ENCODE assay signal across 19 cellular contexts in the genomic region with DNA sequence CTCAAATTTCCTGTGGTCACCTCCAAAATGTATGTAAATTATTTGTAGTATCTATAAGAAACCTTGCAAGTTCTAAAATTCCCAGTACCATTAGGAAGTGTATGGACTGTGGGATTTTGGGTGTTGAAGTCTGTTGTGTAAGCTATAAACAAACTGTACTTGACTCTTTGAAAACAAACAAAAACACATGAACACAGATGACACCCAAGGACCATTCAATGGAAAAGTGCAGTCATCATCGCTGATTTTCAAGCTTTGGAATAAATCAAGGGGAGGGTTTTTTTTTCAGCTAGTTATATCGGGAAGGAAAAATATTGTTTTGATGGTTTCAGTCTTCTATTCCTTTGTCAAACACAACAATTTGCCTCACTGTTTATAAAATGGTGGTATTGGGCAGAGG. TPM values are rescaled to one million over a fixed set of nuclear protein-coding genes. Genes with fewer than 3 reads are reported as not detected.
A peak's percentile ranks its signal among the peaks of the same experiment; 100 is the strongest.
DNase-seq lines count a peak whose midpoint lies in the region; ATAC-seq, FAIRE-seq and TF ChIP-seq lines count a peak whose summit lies in the region.
"Had no signal": no experiment of that assay in that cellular context is flagged by ENCODE, and none has a peak within 500 bp of the region (broad histone marks: within the 10 kb centered on the region; RNA-seq: fewer than 3 reads in every experiment).

No MANE protein-coding gene starts in this region.

- H3K79me2 ChIP-seq in HepG2 (ENCODE audit: insufficient read depth, low read length) (peaks cover 87% of the 10 kb centered on the region), neural progenitor cell (ENCODE audit: low read depth) (no peaks in the 10 kb centered on the region)

- H3K4me3 ChIP-seq in liver (ENCODE audit: low read depth in 1 of 3, low read length in 3 of 3) (no peak overlapping the region), HepG2 (replicated peaks in 1 of 3; ENCODE audit: insufficient read depth in 1 of 3, low read depth in 2 of 3, low read length in 3 of 3) (no peak overlapping the region), fibroblast of villous mesenchyme (ENCODE audit: low read depth, low read length) (no peak overlapping the region), neural progenitor cell (no peak overlapping the region), MG63 (no peak overlapping the region)

- H3K36me3 ChIP-seq in liver (ENCODE audit: control insufficient read depth in 4 of 4, insufficient read depth in 3 of 4, low read depth in 1 of 4, low read length in 3 of 4) (peaks cover 3 to 28% (median 23%) of the 10 kb centered on the region in 4 donors), HepG2 (replicated peaks in 1 of 2; ENCODE audit: control insufficient read depth in 1 of 2, insufficient read depth in 2 of 2, low read length in 2 of 2) (peaks cover 19 to 63% of the 10 kb centered on the region in 2 experiments), neural progenitor cell (no peaks in the 10 kb centered on the region), MG63 (peaks cover 93% of the 10 kb centered on the region)

- no peak for TF ChIP-seq POLR2A in HepG2 (IDR thresholded peaks at IDR 0.05; ENCODE audit: insufficient read depth in 1 of 2, low read depth in 2 of 2, low read length in 2 of 2)

- no peaks in the 10 kb centered on the region for H3K27me3 ChIP-seq in liver (ENCODE audit: control insufficient read depth in 4 of 4, insufficient read depth in 4 of 4, low read length in 3 of 4)
- no peaks in the 10 kb centered on the region for H3K27me3 ChIP-seq in HepG2 (ENCODE audit: control insufficient read depth in 1 of 2, insufficient read depth in 2 of 2, low read length in 2 of 2)
- no peaks in the 10 kb centered on the region for H3K27me3 ChIP-seq in neural progenitor cell
- H3K27me3 ChIP-seq in MG63, result no peaks in the 10 kb centered on the region

- peak overlapping the region; percentile 31 to 35 for H3K27ac ChIP-seq in liver (ENCODE audit: low read depth in 1 of 2, low read length in 2 of 2)
- no peak overlapping the region for H3K27ac ChIP-seq in HepG2 (ENCODE audit: extremely low read length, insufficient read depth, low read length)
- peak overlapping the region; percentile 78 for H3K27ac ChIP-seq in neural progenitor cell
- H3K27ac ChIP-seq: KMS-11 had no signal

- H3K4me1 Mint-ChIP-seq in neural progenitor cell, result peaks cover 41% of the 10 kb centered on the region

- FAIRE-seq in HepG2 (lab: Jason Lieb, UNC), result no peak
- FAIRE-seq: D721Med, GM19239 had no signal

- BruUV-seq in HepG2 (replicated peaks; lab: Mats Ljungman, UMichigan), result no TSS peak

- no peaks in the 10 kb centered on the region for H3K27me3 Mint-ChIP-seq in neural progenitor cell (ENCODE audit: insufficient read depth, low read depth)
- H3K27me3 Mint-ChIP-seq: CD4-positive, CD25-positive, alpha-beta regulatory T cell; IgD-negative memory B cell had no signal

- ATAC-seq in HepG2, result no peak

- H4K20me1 ChIP-seq in HepG2 (ENCODE audit: insufficient read depth, low read length), result peaks cover 45% of the 10 kb centered on the region
- H4K20me1 ChIP-seq in neural progenitor cell (ENCODE audit: low read depth), result no peaks in the 10 kb centered on the region

- CTCF ChIA-PET in HepG2 (lab: Yijun Ruan, JAX; ENCODE audit: low intra/inter-chr PET ratio, low total read pairs), result no interaction called here

- no peak overlapping the region for H3K27ac Mint-ChIP-seq in neural progenitor cell

- TF ChIP-seq RAD21 in liver (IDR thresholded peaks at IDR 0.05) (no peak), HepG2 (CRISPR knock-in tag; IDR thresholded peaks at IDR 0.05) (no peak)

- WGBS in liver, result 58% methylated on average over 2 of the region's 2 CpGs
- 100% methylated on average over 2 of the region's 2 CpGs for WGBS in HepG2 (ENCODE audit: low lambda C conversion rate)

- H3K4me2 ChIP-seq in HepG2 (ENCODE audit: low read depth, low read length) (no peak overlapping the region), neural progenitor cell (peak overlapping the region; percentile 29)
- H3K4me2 ChIP-seq: KMS-11, SK-N-SH had no signal

- no peak overlapping the region for H3K4me3 Mint-ChIP-seq in neural progenitor cell
- H3K4me3 Mint-ChIP-seq: CD4-positive, CD25-positive, alpha-beta regulatory T cell; IgD-negative memory B cell had no signal

- in situ Hi-C loops in HepG2 (cut with HindIII; ENCODE audit: extremely low pct_ligation_motif_present, low pct_unique_long_range_greater_than_20kb), result no loop called here

- H3K9me3 ChIP-seq in liver (ENCODE audit: control insufficient read depth in 4 of 4, low read length in 3 of 4) (no peaks in the 10 kb centered on the region), HepG2 (ENCODE audit: low read length) (no peaks in the 10 kb centered on the region), neural progenitor cell (ENCODE audit: low read depth) (no peaks in the 10 kb centered on the region), MG63 (no peaks in the 10 kb centered on the region)
- H3K9me3 ChIP-seq: SK-N-SH had no signal

- H3F3A ChIP-seq in neural progenitor cell (ENCODE audit: low read depth), result peaks cover 10% of the 10 kb centered on the region

- intact Hi-C loops in HepG2 (cut with micrococcal nuclease; ENCODE audit: unreplicated experiment), result no loop called here

- DNase-seq in HepG2 (ENCODE audit: low spot score) (no peak), fibroblast of villous mesenchyme (ENCODE audit: low read depth) (peak; percentile 55), neural progenitor cell (ENCODE audit: low spot score) (no peak), NCI-H1105 treated with DMSO at 0.1 percent for 48 hours (lab: John Stamatoyannopoulos, UW) (no peak), NCI-H1092 treated with DMSO at 0.1 percent for 48 hours (lab: John Stamatoyannopoulos, UW) (no peak), MG63 (no peak)
- DNase-seq: CD4-positive, CD25-positive, alpha-beta regulatory T cell; NCI-H1092; NCI-H1436 treated with DMSO at 0.1 percent for 48 hours; NCI-H187 treated with DMSO at 0.1 percent for 48 hours; NCI-H2171 treated with DMSO at 0.1 percent for 48 hours; NCI-H345; NCI-H510A treated with DMSO at 0.1 percent for 48 hours; SK-N-SH had no signal

- POLR2A ChIA-PET in HepG2 (lab: Yijun Ruan, JAX), result no interaction called here

- TF ChIP-seq EP300 in HepG2 (IDR thresholded peaks at IDR 0.05; ENCODE audit: low read depth in 2 of 2, low read length in 2 of 2) (no peak), HepG2 (CRISPR knock-in tag; IDR thresholded peaks at IDR 0.05; ENCODE audit: borderline replicate concordance) (no peak)

- peaks cover 5 to 19% (median 15%) of the 10 kb centered on the region in 4 donors for H3K4me1 ChIP-seq in liver (ENCODE audit: control insufficient read depth in 4 of 4, insufficient read depth in 4 of 4, low read length in 3 of 4)
- peaks cover 83% of the 10 kb centered on the region for H3K4me1 ChIP-seq in HepG2 (ENCODE audit: insufficient read depth, low read length)
- H3K4me1 ChIP-seq in neural progenitor cell, result peaks cover 35% of the 10 kb centered on the region

- H3K36me3 Mint-ChIP-seq in neural progenitor cell, result no peaks in the 10 kb centered on the region

- H2AFZ ChIP-seq in HepG2 (ENCODE audit: low read length), result no peak overlapping the region
- H2AFZ ChIP-seq in neural progenitor cell (replicated peaks), result no peak overlapping the region

- H3K9ac ChIP-seq in liver (ENCODE audit: low read depth in 1 of 2, low read length in 2 of 2) (no peak overlapping the region), HepG2 (ENCODE audit: insufficient read depth, low read depth, low read length) (no peak overlapping the region), neural progenitor cell (no peak overlapping the region)
- H3K9ac ChIP-seq: KMS-11, SK-N-SH had no signal

- no peaks in the 10 kb centered on the region for H3K9me3 Mint-ChIP-seq in neural progenitor cell
- H3K9me3 Mint-ChIP-seq: CD4-positive, CD25-positive, alpha-beta regulatory T cell; IgD-negative memory B cell had no signal

- no peak for TF ChIP-seq CTCF in liver (IDR thresholded peaks at IDR 0.05; ENCODE audit: low read depth, low read length, missing input control)
- no peak for TF ChIP-seq CTCF in HepG2 (CRISPR knock-in tag; IDR thresholded peaks at IDR 0.05)
- no peak for TF ChIP-seq CTCF in fibroblast of villous mesenchyme (IDR thresholded peaks at IDR 0.05; ENCODE audit: insufficient read depth, low read depth, low read length)
- TF ChIP-seq CTCF in neural progenitor cell (IDR thresholded peaks at IDR 0.05), result no peak

TF ChIP-seq in HepG2, 621 proteins besides CTCF, POLR2A, EP300 and RAD21 (continues in another document):
- TF ChIP-seq HMG20B (CRISPR knock-in tag; conservative IDR thresholded peaks at IDR 0.05) (no peak), ZSCAN12 (CRISPR knock-in tag; IDR thresholded peaks at IDR 0.05) (no peak)

RNA-seq across cellular contexts. Expression of a gene that starts 49.6 kb away (rescaled TPM):
- total RNA-seq in liver (10 to 100 TPM; 53.9 to 64.5 TPM), HepG2 (2016; rRNA removed; fragmentation: Illumina TruSeq; extraction: Trizol) (64.5 and 78.9 TPM in 2 replicates), fibroblast of villous mesenchyme (136 and 302 TPM in 2 replicates), neural progenitor cell (ENCODE audit: low replicate concordance) (9.3 and 14.2 TPM in 2 replicates)
- polyA plus RNA-seq in liver (10 to 100 TPM; 21.0 to 37.9 TPM), HepG2 (2011; rRNA removed) (75.7 and 97.1 TPM in 2 replicates)
- 19.2 and 20.4 TPM in 2 replicates for total RNA-seq in HepG2 (2016; cell fraction: cytosol; rRNA removed; fragmentation: Illumina TruSeq; extraction: Trizol; ENCODE audit: low read depth)
- total RNA-seq in HepG2 (2016; cell fraction: insoluble cytoplasmic fraction; rRNA removed; fragmentation: Illumina TruSeq; extraction: Trizol), result 69.3 and 74.8 TPM in 2 replicates
- total RNA-seq in HepG2 (2016; cell fraction: membrane; rRNA removed; fragmentation: Illumina TruSeq; extraction: Trizol), result 73.2 and 75.4 TPM in 2 replicates
- total RNA-seq in HepG2 (2016; cell fraction: nucleus; rRNA removed; fragmentation: Illumina TruSeq; extraction: Trizol), result 121 and 123 TPM in 2 replicates
- polyA plus RNA-seq in HepG2 (2011; cell fraction: cytosol; rRNA removed), result 40.8 and 54.3 TPM in 2 replicates
- 68.9 and 74.9 TPM in 2 replicates for polyA plus RNA-seq in HepG2 (2011; cell fraction: nucleus; rRNA removed)
- 87.7 and 101 TPM in 2 replicates for polyA plus RNA-seq in HepG2 (2012)
- polyA plus RNA-seq in HepG2 (2016; cell fraction: cytosol; fragmentation: Illumina TruSeq; extraction: Trizol; ENCODE audit: low read depth), result 13.4 and 15.1 TPM in 2 replicates
- polyA plus RNA-seq in HepG2 (2016; cell fraction: insoluble cytoplasmic fraction; fragmentation: Illumina TruSeq; extraction: Trizol; ENCODE audit: low read depth), result 81.1 and 83.2 TPM in 2 replicates
- 49.0 and 50.1 TPM in 2 replicates for polyA plus RNA-seq in HepG2 (2016; cell fraction: membrane; fragmentation: Illumina TruSeq; extraction: Trizol; ENCODE audit: low read depth)
- 115 and 124 TPM in 2 replicates for polyA plus RNA-seq in HepG2 (2016; cell fraction: nucleus; fragmentation: Illumina TruSeq; extraction: Trizol; ENCODE audit: insufficient read depth, low read depth)
- 37.6 and 93.4 TPM in 2 replicates for polyA minus RNA-seq in HepG2 (2011; rRNA and poly(A)+ RNA removed; ENCODE audit: low replicate concordance)
- 82.9 and 96.7 TPM in 2 replicates for polyA minus RNA-seq in HepG2 (2011; cell fraction: cytosol; rRNA and poly(A)+ RNA removed)
- 685 and 799 TPM in 2 replicates for polyA minus RNA-seq in HepG2 (2011; cell fraction: nucleus; rRNA and poly(A)+ RNA removed)
- total RNA-seq in MG63 (2014; rRNA removed; shearing (Covaris generic); ENCODE audit: low replicate concordance), result 126 and 148 TPM in 2 replicates
